ENCODE assay signal across 14 cellular contexts in the genomic region with DNA sequence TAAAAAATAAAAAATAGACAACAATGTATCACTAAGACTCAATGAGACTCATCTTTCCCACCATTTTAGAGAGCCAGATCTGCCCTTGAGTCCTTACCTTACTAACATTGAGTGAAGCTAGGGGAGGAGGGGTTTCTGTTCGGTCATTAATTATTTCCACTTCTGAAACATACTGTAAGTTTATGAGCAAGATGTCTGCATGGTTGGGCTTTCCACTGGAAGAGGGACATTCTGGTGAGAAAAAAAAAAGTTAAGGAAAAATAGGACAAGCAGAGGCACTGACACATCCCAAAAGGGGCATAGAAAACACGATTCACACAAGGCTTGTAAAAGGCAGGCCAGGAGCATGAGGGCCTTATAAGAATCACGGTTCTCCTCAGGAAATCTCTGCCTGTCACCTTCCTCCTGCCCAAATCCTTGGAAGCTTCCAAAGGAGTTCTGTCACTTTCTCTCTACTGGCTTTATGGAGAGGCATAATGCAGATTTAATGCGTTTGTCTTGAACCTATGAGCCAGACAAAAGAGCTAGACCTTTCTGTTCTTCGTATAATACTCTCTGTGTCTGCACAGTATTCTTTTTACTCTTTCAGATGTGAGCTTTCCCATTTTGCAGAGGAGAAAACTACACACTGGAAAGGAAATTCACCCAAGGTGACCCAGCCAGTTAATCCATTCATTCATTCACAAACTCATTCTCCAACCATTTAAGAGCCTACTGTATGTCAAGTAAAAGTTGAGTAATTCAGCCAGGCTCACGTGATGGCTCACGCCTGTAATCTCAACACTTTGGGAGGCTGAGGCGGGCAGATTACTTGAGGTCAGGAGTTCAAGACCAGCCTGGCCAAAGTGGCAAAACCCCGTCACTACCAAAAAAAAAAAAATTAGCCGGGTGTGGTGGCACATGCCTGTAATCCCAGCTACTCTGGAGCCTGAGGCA. TPM values are rescaled to one million over a fixed set of nuclear protein-coding genes. Genes with fewer than 3 reads are reported as not detected.
DNase-seq lines count a peak whose midpoint lies in the region; ATAC-seq and TF ChIP-seq lines count a peak whose summit lies in the region.
"Had no signal": no experiment of that assay in that cellular context is flagged by ENCODE, and none has a peak within 500 bp of the region (broad histone marks: within the 10 kb centered on the region; RNA-seq: fewer than 3 reads in every experiment).

No MANE protein-coding gene starts in this region.

- no peak for TF ChIP-seq EP300 in SK-N-SH (IDR thresholded peaks at IDR 0.05; ENCODE audit: borderline replicate concordance in 1 of 2, low read depth in 1 of 2, low read length in 1 of 2)

- H3K27ac ChIP-seq in SK-N-SH (ENCODE audit: low read depth in 2 of 2, low read length in 1 of 2) (no peak overlapping the region), HUES6 (ENCODE audit: low read depth, low read length) (no peak overlapping the region)
- H3K27ac ChIP-seq: 22Rv1, colonic mucosa, upper lobe of left lung had no signal

- peaks cover 79% of the 10 kb centered on the region for H3K79me2 ChIP-seq in SK-N-SH (ENCODE audit: insufficient read depth)

- peaks cover 13% of the 10 kb centered on the region for H3K36me3 Mint-ChIP-seq in activated naive CD8-positive, alpha-beta T cell
- H3K36me3 Mint-ChIP-seq in naive thymus-derived CD8-positive, alpha-beta T cell: peaks cover 0 to 53% (median 9%) of the 10 kb centered on the region in 3 donors

- CTCF ChIA-PET in SK-N-SH (lab: Yijun Ruan, JAX): interaction anchor here (1.3 to 1.4 kb wide), 2 partner anchors 23 to 52 kb away, joined by 3 to 4 read pairs; no protein-coding TSS in a partner anchor

- TF ChIP-seq RAD21 in SK-N-SH (IDR thresholded peaks at IDR 0.05; ENCODE audit: low read length): no peak

- H4K20me1 ChIP-seq in SK-N-SH (ENCODE audit: insufficient read depth): peaks cover 35% of the 10 kb centered on the region

- ATAC-seq in SK-N-SH treated with all-trans-retinoic acid at 6 μM for 48 hours (no peak), GM18858 (IDR thresholded peaks at IDR 0.05; ENCODE audit: unreplicated experiment) (no peak), GM19324 (IDR thresholded peaks at IDR 0.05; ENCODE audit: low FRiP score, unreplicated experiment) (no peak)
- ATAC-seq in naive thymus-derived CD8-positive, alpha-beta T cell: no peak
- ATAC-seq: Right ventricle myocardium inferior had no signal

- no peaks in the 10 kb centered on the region for H3K9me3 Mint-ChIP-seq in activated naive CD8-positive, alpha-beta T cell (ENCODE audit: low read depth)
- H3K9me3 Mint-ChIP-seq in naive thymus-derived CD8-positive, alpha-beta T cell: no peaks in the 10 kb centered on the region

- peaks cover 54% of the 10 kb centered on the region for H3K4me1 Mint-ChIP-seq in activated naive CD8-positive, alpha-beta T cell (ENCODE audit: low read depth)
- peaks cover 21 to 59% (median 55%) of the 10 kb centered on the region in 4 donors for H3K4me1 Mint-ChIP-seq in naive thymus-derived CD8-positive, alpha-beta T cell

- H3K36me3 ChIP-seq in SK-N-SH (replicated peaks in 1 of 2; ENCODE audit: control insufficient read depth in 1 of 2, insufficient read depth in 2 of 2, low read length in 1 of 2) (peaks cover 16 to 43% of the 10 kb centered on the region in 2 experiments), HUES6 (ENCODE audit: control insufficient read depth, insufficient read depth, low read length) (peaks cover 46% of the 10 kb centered on the region)
- H3K36me3 ChIP-seq: colonic mucosa had no signal

- H3K27me3 Mint-ChIP-seq in activated naive CD8-positive, alpha-beta T cell: no peaks in the 10 kb centered on the region
- H3K27me3 Mint-ChIP-seq in naive thymus-derived CD8-positive, alpha-beta T cell: no peaks in the 10 kb centered on the region

- DNase-seq in SK-N-SH (no peak), SIG-M5 (lab: John Stamatoyannopoulos, UW) (no peak)
- no peak for DNase-seq in naive thymus-derived CD8-positive, alpha-beta T cell
- DNase-seq: activated naive CD4-positive, alpha-beta T cell treated with Interleukin-2 at 50 U/mL for 16 hours; colonic mucosa; NCI-H526; upper lobe of left lung had no signal

- H3K4me2 ChIP-seq in SK-N-SH: peak overlapping the region; percentile 23; the same call in 1 of the 2 replicates

- H3K4me1 ChIP-seq in SK-N-SH (ENCODE audit: control insufficient read depth in 1 of 2, insufficient read depth in 2 of 2, low read depth in 1 of 2, low read length in 1 of 2) (peaks cover 0 to 7% of the 10 kb centered on the region in 2 experiments; a peak in 1 of 4 replicates), HUES6 (ENCODE audit: control insufficient read depth, insufficient read depth, low read length) (peaks cover 14% of the 10 kb centered on the region)
- H3K4me1 ChIP-seq: colonic mucosa had no signal

- H3K27me3 ChIP-seq in SK-N-SH (ENCODE audit: insufficient read depth): no peaks in the 10 kb centered on the region
- H3K27me3 ChIP-seq in HUES6 (ENCODE audit: control insufficient read depth, insufficient read depth, low read length): no peaks in the 10 kb centered on the region
- H3K27me3 ChIP-seq: colonic mucosa, upper lobe of left lung had no signal

- TF ChIP-seq CTCF in SK-N-SH (IDR thresholded peaks at IDR 0.05): no peak

- POLR2A ChIA-PET in SK-N-SH (lab: Yijun Ruan, JAX): interaction anchor here (1.1 kb wide), 1 partner anchor 60 kb away, joined by 3 read pairs; a partner anchor contains a TSS
- POLR2A ChIA-PET in naive thymus-derived CD8-positive, alpha-beta T cell (lab: Charles Lee): interaction anchor here (0.7 kb wide), 1 partner anchor 77 kb away, joined by 3 read pairs; no protein-coding TSS in a partner anchor

- no peaks in the 10 kb centered on the region for H3K9me3 ChIP-seq in SK-N-SH
- no peaks in the 10 kb centered on the region for H3K9me3 ChIP-seq in HUES6 (ENCODE audit: control insufficient read depth, insufficient read depth, low read depth, low read length)
- H3K9me3 ChIP-seq: colonic mucosa, upper lobe of left lung had no signal

- 92% methylated on average over 10 of the region's 10 CpGs for WGBS in SK-N-SH (ENCODE audit: low lambda C conversion rate)

- H3K9ac ChIP-seq in SK-N-SH (no peak overlapping the region), HUES6 (ENCODE audit: low read length) (no peak overlapping the region)

- H3K4me3 ChIP-seq in SK-N-SH (ENCODE audit: low read depth in 2 of 2, low read length in 1 of 2) (no peak overlapping the region), HUES6 (ENCODE audit: low read depth, low read length) (peak overlapping the region; percentile 18; the same call in 1 of the 2 replicates)
- H3K4me3 ChIP-seq: colonic mucosa, upper lobe of left lung had no signal

- no peak overlapping the region for H2AFZ ChIP-seq in SK-N-SH (ENCODE audit: low read depth)

- H3F3A ChIP-seq in SK-N-SH (replicated peaks; ENCODE audit: insufficient read depth): peaks cover 19% of the 10 kb centered on the region

- H3K9me2 ChIP-seq in SK-N-SH: no peaks in the 10 kb centered on the region

- H3K4me3 Mint-ChIP-seq in activated naive CD8-positive, alpha-beta T cell: peak overlapping the region; percentile 60
- H3K4me3 Mint-ChIP-seq in naive thymus-derived CD8-positive, alpha-beta T cell: peak overlapping the region in 8 of 10 donors; percentile 8 to 50 (median 32)

- H3K27ac Mint-ChIP-seq in activated naive CD8-positive, alpha-beta T cell: peak overlapping the region; percentile 61
- H3K27ac Mint-ChIP-seq in naive thymus-derived CD8-positive, alpha-beta T cell: peak overlapping the region in 9 of 10 donors; percentile 21 to 83 (median 52)

TF ChIP-seq in SK-N-SH, 30 proteins besides CTCF, POLR2A, EP300 and RAD21:
- no peak for TF ChIP-seq FOXJ3 (CRISPR knock-in tag; IDR thresholded peaks at IDR 0.05)

TF ChIP-seq in SK-N-SH treated with all-trans-retinoic acid at 6 μM for 48 hours, 23 proteins besides CTCF, POLR2A, EP300 and RAD21 (continues in another document):
- TF ChIP-seq ESRRG (CRISPR knock-in tag; IDR thresholded peaks at IDR 0.05): no peak
- no peak for TF ChIP-seq ISL1 (CRISPR knock-in tag; IDR thresholded peaks at IDR 0.05)
- no peak for TF ChIP-seq TCF4 (CRISPR knock-in tag; IDR thresholded peaks at IDR 0.05; ENCODE audit: borderline replicate concordance)
- no peak for TF ChIP-seq ZFP30 (CRISPR knock-in tag; IDR thresholded peaks at IDR 0.05)
- no peak for TF ChIP-seq ZNF8 (CRISPR knock-in tag; IDR thresholded peaks at IDR 0.05)

RNA-seq across cellular contexts. Expression of a gene that starts 2.5 kb away (rescaled TPM):
- 26.6 and 31.3 TPM in 2 replicates for polyA plus RNA-seq in SK-N-SH (2012; rRNA removed)
- 33.4 and 36.1 TPM in 2 replicates for polyA plus RNA-seq in SK-N-SH (2012; cell fraction: cytosol; rRNA removed)
- 14.7 and 23.4 TPM in 2 replicates for polyA plus RNA-seq in SK-N-SH (2012; cell fraction: nucleus; rRNA removed)
- 10 to 100 TPM; 33.3 to 36.0 TPM for total RNA-seq in naive thymus-derived CD8-positive, alpha-beta T cell
- 10 to 100 TPM; 63.4 to 82.6 (median 66.7) TPM for polyA plus RNA-seq in naive thymus-derived CD8-positive, alpha-beta T cell

RNA-seq across cellular contexts. Expression of a gene that starts 6.6 kb away (rescaled TPM):
- polyA plus RNA-seq in SK-N-SH (2012; rRNA removed): 158 and 166 TPM in 2 replicates
- polyA plus RNA-seq in SK-N-SH (2012; cell fraction: cytosol; rRNA removed): 87.1 and 148 TPM in 2 replicates
- polyA plus RNA-seq in SK-N-SH (2012; cell fraction: nucleus; rRNA removed): 45.7 and 77.2 TPM in 2 replicates
- total RNA-seq in naive thymus-derived CD8-positive, alpha-beta T cell: 10 to 100 TPM; 15.0 to 19.1 TPM
- 10 to 100 TPM; 25.5 to 31.3 (median 26.6) TPM for polyA plus RNA-seq in naive thymus-derived CD8-positive, alpha-beta T cell

RNA-seq across cellular contexts. Expression of a gene that starts 49.2 kb away (rescaled TPM):
- polyA plus RNA-seq in SK-N-SH (2012; rRNA removed): 62.9 and 63.6 TPM in 2 replicates
- 47.9 and 50.2 TPM in 2 replicates for polyA plus RNA-seq in SK-N-SH (2012; cell fraction: cytosol; rRNA removed)
- 34.5 and 37.9 TPM in 2 replicates for polyA plus RNA-seq in SK-N-SH (2012; cell fraction: nucleus; rRNA removed)
- total RNA-seq in naive thymus-derived CD8-positive, alpha-beta T cell: 10 to 100 TPM; 26.8 to 27.6 TPM
- polyA plus RNA-seq in naive thymus-derived CD8-positive, alpha-beta T cell: 10 to 100 TPM; 23.6 to 28.8 (median 27.1) TPM

RNA-seq across cellular contexts. Expression of a gene that starts 59.5 kb away (rescaled TPM):
- polyA plus RNA-seq in SK-N-SH (2012; rRNA removed): 19.0 and 21.0 TPM in 2 replicates
- polyA plus RNA-seq in SK-N-SH (2012; cell fraction: cytosol; rRNA removed): 6.4 and 12.2 TPM in 2 replicates
- 32.3 and 34.8 TPM in 2 replicates for polyA plus RNA-seq in SK-N-SH (2012; cell fraction: nucleus; rRNA removed)
- 10 to 100 TPM; 71.1 to 73.8 TPM for total RNA-seq in naive thymus-derived CD8-positive, alpha-beta T cell
- polyA plus RNA-seq in naive thymus-derived CD8-positive, alpha-beta T cell: 10 to 100 TPM; 25.3 to 41.8 (median 27.2) TPM

RNA-seq across cellular contexts. Expression of a gene that starts 59.5 kb away (rescaled TPM):
- polyA plus RNA-seq in SK-N-SH (2012; rRNA removed): 1.6 and 1.7 TPM in 2 replicates
- polyA plus RNA-seq in SK-N-SH (2012; cell fraction: cytosol; rRNA removed): 0.84 and 1.00 TPM in 2 replicates
- polyA plus RNA-seq in SK-N-SH (2012; cell fraction: nucleus; rRNA removed): 0.87 and 0.92 TPM in 2 replicates
- total RNA-seq in naive thymus-derived CD8-positive, alpha-beta T cell: under 1 TPM; 0.19 to 0.96 TPM
- polyA plus RNA-seq in naive thymus-derived CD8-positive, alpha-beta T cell: under 1 TPM; 0.39 to 0.62 (median 0.59) TPM
